In the genomic region with DNA sequence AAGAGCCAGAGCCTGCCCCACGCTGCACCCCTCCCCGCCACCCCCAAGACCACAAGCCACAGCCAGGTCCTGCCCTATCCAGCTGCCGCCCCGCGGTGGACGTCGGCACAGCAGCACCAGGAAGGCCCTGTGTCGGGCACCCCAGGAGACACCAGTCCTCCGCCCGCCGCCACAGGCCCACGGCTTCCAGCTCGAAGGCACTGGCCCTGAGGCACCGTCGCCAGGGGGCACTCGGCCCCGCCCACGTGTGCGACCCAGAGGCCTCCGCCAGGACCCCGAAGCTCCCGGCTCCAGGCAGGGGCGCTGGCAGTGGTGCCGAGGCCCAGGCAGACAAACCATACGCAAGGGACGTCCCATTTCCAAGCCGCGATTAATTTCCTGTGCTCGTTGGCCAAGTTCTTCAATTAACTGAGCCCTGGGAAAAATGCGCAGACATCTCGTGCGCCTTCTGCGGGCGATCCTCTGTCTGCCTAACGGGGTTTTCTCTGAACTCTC, we compare ENCODE assay signal across 12 cellular contexts. TPM values are rescaled to one million over a fixed set of nuclear protein-coding genes. Genes with fewer than 3 reads are reported as not detected.
DNase-seq lines count a peak whose midpoint lies in the region; ATAC-seq and TF ChIP-seq lines count a peak whose summit lies in the region.
"Had no signal": no experiment of that assay in that cellular context is flagged by ENCODE, and none has a peak within 500 bp of the region (broad histone marks: within the 10 kb centered on the region; RNA-seq: fewer than 3 reads in every experiment).

No MANE protein-coding gene starts in this region.

- H3K4me3 Mint-ChIP-seq in activated naive CD4-positive, alpha-beta T cell treated with anti-CD3 and anti-CD28 coated beads, Interleukin-2, amount 10 ng/mL, durations not matched to agents 7 days and 5 days = no peak overlapping the region
- H3K4me3 Mint-ChIP-seq in naive thymus-derived CD4-positive, alpha-beta T cell = peak overlapping the region in 1 of 10 donors; percentile 35
- H3K4me3 Mint-ChIP-seq: T-helper 2 cell treated with Interferon-gamma antibody and Interleukin-4, amounts not matched to agents 5 μg/mL and 100 μg/mL, for 36 hours had no signal

- H3K36me3 ChIP-seq in naive thymus-derived CD4-positive, alpha-beta T cell (ENCODE audit: control insufficient read depth in 2 of 3, insufficient read depth in 3 of 3, low read length in 3 of 3) = no peaks in the 10 kb centered on the region
- no peaks in the 10 kb centered on the region for H3K36me3 ChIP-seq in testis (ENCODE audit: low read depth, missing control alignments)

- peak; percentile 21 for ATAC-seq in naive thymus-derived CD4-positive, alpha-beta T cell
- ATAC-seq in GM18520 (IDR thresholded peaks at IDR 0.05; ENCODE audit: unreplicated experiment) = no peak

- peak; percentile 12; the same call in 1 of the 2 replicates for TF ChIP-seq RAD21 in Ishikawa (IDR thresholded peaks at IDR 0.05; ENCODE audit: low read depth)

- H3K4me1 ChIP-seq in naive thymus-derived CD4-positive, alpha-beta T cell (ENCODE audit: control insufficient read depth in 2 of 2, insufficient read depth in 2 of 2, low read length in 2 of 2) = no peaks in the 10 kb centered on the region
- H3K4me1 ChIP-seq in testis = no peaks in the 10 kb centered on the region

- no peak overlapping the region for H3K27ac ChIP-seq in naive thymus-derived CD4-positive, alpha-beta T cell (ENCODE audit: low read depth, low read length)
- no peak overlapping the region for H3K27ac ChIP-seq in testis

- TF ChIP-seq CTCF in testis (IDR thresholded peaks at IDR 0.05) = no peak

- no peak for TF ChIP-seq EP300 in Ishikawa (IDR thresholded peaks at IDR 0.05; ENCODE audit: borderline replicate concordance)

- H3K27ac Mint-ChIP-seq in activated naive CD4-positive, alpha-beta T cell treated with anti-CD3 and anti-CD28 coated beads, Interleukin-2, amount 10 ng/mL, durations not matched to agents 7 days and 5 days = no peak overlapping the region
- no peak overlapping the region for H3K27ac Mint-ChIP-seq in naive thymus-derived CD4-positive, alpha-beta T cell
- H3K27ac Mint-ChIP-seq: T-helper 2 cell treated with Interferon-gamma antibody and Interleukin-4, amounts not matched to agents 5 μg/mL and 100 μg/mL, for 36 hours had no signal

- POLR2A ChIA-PET in naive thymus-derived CD4-positive, alpha-beta T cell (lab: Charles Lee) = no interaction called here

- H3K27me3 Mint-ChIP-seq in activated naive CD4-positive, alpha-beta T cell treated with anti-CD3 and anti-CD28 coated beads, Interleukin-2, amount 10 ng/mL, durations not matched to agents 7 days and 5 days = peaks cover 55% of the 10 kb centered on the region
- H3K27me3 Mint-ChIP-seq in naive thymus-derived CD4-positive, alpha-beta T cell = peaks cover 6 to 35% (median 13%) of the 10 kb centered on the region in 5 donors

- 67% methylated on average over 35 of the region's 35 CpGs; no CpG with 5 or more reads in 1 of the 2 donors for WGBS in testis, 2 donors

- DNase-seq in SHP77 (lab: John Stamatoyannopoulos, UW) (peak; percentile 43 to 45), SHP77 treated with DMSO at 0.1 percent for 48 hours (lab: John Stamatoyannopoulos, UW) (no peak), testis (no peak), NCI-H2171 (lab: John Stamatoyannopoulos, UW) (no peak)
- DNase-seq in activated naive CD4-positive, alpha-beta T cell treated with anti-CD3 and anti-CD28 coated beads, Interleukin-2, amount 10 ng/mL, durations not matched to agents 7 days and 5 days = peak; percentile 38
- DNase-seq in naive thymus-derived CD4-positive, alpha-beta T cell = no peak
- DNase-seq: erythroblast; NCI-H446; stimulated activated naive CD4-positive, alpha-beta T cell treated with Interleukin-2 at 50 U/mL for 16 hours had no signal

- no peaks in the 10 kb centered on the region for H3K9me3 Mint-ChIP-seq in activated naive CD4-positive, alpha-beta T cell treated with anti-CD3 and anti-CD28 coated beads, Interleukin-2, amount 10 ng/mL, durations not matched to agents 7 days and 5 days
- H3K9me3 Mint-ChIP-seq in naive thymus-derived CD4-positive, alpha-beta T cell = no peaks in the 10 kb centered on the region
- H3K9me3 Mint-ChIP-seq: T-helper 2 cell treated with Interferon-gamma antibody and Interleukin-4, amounts not matched to agents 5 μg/mL and 100 μg/mL, for 36 hours had no signal

- intact Hi-C loops in naive thymus-derived CD4-positive, alpha-beta T cell (cut with micrococcal nuclease) = no loop called here
- intact Hi-C loops in testis (cut with DNase I; ENCODE audit: low total_unique reads) = no loop called here

- no peaks in the 10 kb centered on the region for H3K4me1 Mint-ChIP-seq in activated naive CD4-positive, alpha-beta T cell treated with anti-CD3 and anti-CD28 coated beads, Interleukin-2, amount 10 ng/mL, durations not matched to agents 7 days and 5 days
- peaks cover 0 to 5% (median 0%) of the 10 kb centered on the region in 7 donors for H3K4me1 Mint-ChIP-seq in naive thymus-derived CD4-positive, alpha-beta T cell

- no peaks in the 10 kb centered on the region for H3K36me3 Mint-ChIP-seq in activated naive CD4-positive, alpha-beta T cell treated with anti-CD3 and anti-CD28 coated beads, Interleukin-2, amount 10 ng/mL, durations not matched to agents 7 days and 5 days
- no peaks in the 10 kb centered on the region for H3K36me3 Mint-ChIP-seq in naive thymus-derived CD4-positive, alpha-beta T cell

- H3K9me3 ChIP-seq in naive thymus-derived CD4-positive, alpha-beta T cell (ENCODE audit: control insufficient read depth in 2 of 3, low read length in 3 of 3) = no peaks in the 10 kb centered on the region
- no peaks in the 10 kb centered on the region for H3K9me3 ChIP-seq in testis

- CTCF ChIA-PET in activated naive CD4-positive, alpha-beta T cell treated with anti-CD3 and anti-CD28 coated beads, Interleukin-2, amount 10 ng/mL, durations not matched to agents 7 days and 5 days (lab: Charles Lee) = no interaction called here
- CTCF ChIA-PET in naive thymus-derived CD4-positive, alpha-beta T cell (lab: Charles Lee) = no interaction called here

- no peak for TF ChIP-seq POLR2A in testis (IDR thresholded peaks at IDR 0.05)

- H3K27me3 ChIP-seq in naive thymus-derived CD4-positive, alpha-beta T cell (ENCODE audit: control insufficient read depth in 2 of 2, insufficient read depth in 2 of 2, low read length in 2 of 2) = no peaks in the 10 kb centered on the region
- no peaks in the 10 kb centered on the region for H3K27me3 ChIP-seq in testis

- H3K4me3 ChIP-seq in naive thymus-derived CD4-positive, alpha-beta T cell (ENCODE audit: low read length) = no peak overlapping the region
- H3K4me3 ChIP-seq in testis = no peak overlapping the region

TF ChIP-seq in Ishikawa, 13 proteins besides CTCF, POLR2A, EP300 and RAD21:
- TF ChIP-seq FOXM1 (IDR thresholded peaks at IDR 0.05; ENCODE audit: borderline replicate concordance, low read depth) (no peak), ZBTB7A (IDR thresholded peaks at IDR 0.05; ENCODE audit: low read depth) (no peak), NFIC (IDR thresholded peaks at IDR 0.05) (no peak)
- TF ChIP-seq, protein P1, sequence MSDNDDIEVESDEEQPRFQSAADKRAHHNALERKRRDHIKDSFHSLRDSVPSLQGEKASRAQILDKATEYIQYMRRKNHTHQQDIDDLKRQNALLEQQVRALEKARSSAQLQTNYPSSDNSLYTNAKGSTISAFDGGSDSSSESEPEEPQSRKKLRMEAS (IDR thresholded peaks at IDR 0.05) = 0 out of 2 replicates have a peak, but pooled peaks have one; percentile 18

RNA-seq across cellular contexts. Expression of a gene that starts 19.4 kb away (rescaled TPM):
- under 1 TPM in 3 of 5 experiments, not detected in 2; 0.27 to 0.72 (median 0.30) TPM for total RNA-seq in naive thymus-derived CD4-positive, alpha-beta T cell
- not detected for polyA plus RNA-seq in naive thymus-derived CD4-positive, alpha-beta T cell
- total RNA-seq in testis = 10 to 100 TPM; 49.2 to 60.9 TPM
- polyA plus RNA-seq in testis (ENCODE audit: insufficient read depth, low read depth, low replicate concordance) = 36.2 TPM

RNA-seq across cellular contexts. Expression of a gene that starts 45.8 kb away (rescaled TPM):
- 1 to 10 TPM in 2 of 5 experiments, under 1 TPM in 2, not detected in 1; 0.11 to 1.5 (median 0.92) TPM for total RNA-seq in naive thymus-derived CD4-positive, alpha-beta T cell
- under 1 TPM in 1 of 2 donors, not detected in 1; 0.08 TPM for polyA plus RNA-seq in naive thymus-derived CD4-positive, alpha-beta T cell
- total RNA-seq in testis = 10 to 100 TPM in 1 of 2 donors, 1 to 10 TPM in 1; 9.8 to 15.9 TPM
- 19.1 TPM for polyA plus RNA-seq in testis (ENCODE audit: insufficient read depth, low read depth, low replicate concordance)

Comparison
In these comparisons a context has a peak if more than half of its experiments do, and no peak if none do; other contexts are left out.
1. DNase-seq: peak in SHP77 (2 of 2) and activated naive CD4-positive, alpha-beta T cell treated with anti-CD3 and anti-CD28 coated beads, Interleukin-2, amount 10 ng/mL, durations not matched to agents 7 days and 5 days (single experiment); none in SHP77 treated with DMSO at 0.1 percent for 48 hours (single experiment), naive thymus-derived CD4-positive, alpha-beta T cell (0 of 9), testis (single experiment) and NCI-H2171 (single experiment).
2. RNA of a gene that starts 19.4 kb away (total RNA-seq): 49.2 to 60.9 TPM in testis; 0.27 to 0.72 TPM in naive thymus-derived CD4-positive, alpha-beta T cell; every median in the first group is over 10 times any median in the second.
3. RNA of a gene that starts 45.8 kb away (total RNA-seq): 9.8 to 15.9 TPM in testis; 0.11 to 1.5 TPM in naive thymus-derived CD4-positive, alpha-beta T cell; every median in the first group is over 4 times any median in the second.